ENCODE assay signal across 16 cellular contexts in genomic region chr14:36619853-36620252, GRCh38. TPM values are rescaled to one million over a fixed set of nuclear protein-coding genes. Genes with fewer than 3 reads are reported as not detected.
"Had no signal": no experiment of that assay in that cellular context is flagged by ENCODE, and none has a peak within 500 bp of the region (broad histone marks: within the 10 kb centered on the region; RNA-seq: fewer than 3 reads in every experiment).

No MANE protein-coding gene starts in this region.

- H3K36me3 Mint-ChIP-seq: activated naive CD4-positive, alpha-beta T cell treated with anti-CD3 and anti-CD28 coated beads, Interleukin-2, amount 50 U/mL, for 24 hours; brain; natural killer cell treated with Interleukin-12 subunit alpha and Interleukin-12 subunit beta and Interleukin-15 and Interleukin-18, amount 100 ng/mL, for 72 hours had no signal

- H3K4me3 Mint-ChIP-seq: activated naive CD4-positive, alpha-beta T cell treated with anti-CD3 and anti-CD28 coated beads, Interleukin-2, amount 50 U/mL, for 24 hours; brain; dendritic cell treated with granulocyte-macrophage colony-stimulating factor and Interleukin-4, amounts not matched to agents 40 ng/mL and 50 ng/mL, for 4 days; natural killer cell treated with Interleukin-12 subunit alpha and Interleukin-12 subunit beta and Interleukin-15 and Interleukin-18, amount 100 ng/mL, for 72 hours had no signal

- H3K27me3 Mint-ChIP-seq: dendritic cell treated with granulocyte-macrophage colony-stimulating factor and Interleukin-4, amounts not matched to agents 40 ng/mL and 50 ng/mL, for 4 days; natural killer cell treated with Interleukin-12 subunit alpha and Interleukin-12 subunit beta and Interleukin-15 and Interleukin-18, amount 100 ng/mL, for 72 hours had no signal

- DNase-seq: activated CD4-positive, alpha-beta T cell treated with anti-CD3 and anti-CD28 coated beads, Interleukin-2, amount 50 U/mL, for 1 hour; amygdala; cerebellar nuclear complex; left cardiac atrium; mucosa of descending colon; nucleus accumbens; small intestine; T-helper 2 cell; transverse colon had no signal

- H3K9me3 Mint-ChIP-seq: dendritic cell treated with granulocyte-macrophage colony-stimulating factor and Interleukin-4, amounts not matched to agents 40 ng/mL and 50 ng/mL, for 4 days; natural killer cell treated with Interleukin-12 subunit alpha and Interleukin-12 subunit beta and Interleukin-15 and Interleukin-18, amount 100 ng/mL, for 72 hours had no signal

- ATAC-seq: left cardiac atrium; mucosa of descending colon; natural killer cell treated with Interleukin-12 subunit alpha and Interleukin-12 subunit beta and Interleukin-15 and Interleukin-18, amount 100 ng/mL, for 72 hours had no signal

- H3K27ac Mint-ChIP-seq: activated naive CD4-positive, alpha-beta T cell treated with anti-CD3 and anti-CD28 coated beads, Interleukin-2, amount 50 U/mL, for 24 hours; brain; dendritic cell treated with granulocyte-macrophage colony-stimulating factor and Interleukin-4, amounts not matched to agents 40 ng/mL and 50 ng/mL, for 4 days; natural killer cell treated with Interleukin-12 subunit alpha and Interleukin-12 subunit beta and Interleukin-15 and Interleukin-18, amount 100 ng/mL, for 72 hours had no signal

- H3K4me1 Mint-ChIP-seq: activated naive CD4-positive, alpha-beta T cell treated with anti-CD3 and anti-CD28 coated beads, Interleukin-2, amount 50 U/mL, for 24 hours; brain had no signal

RNA-seq across cellular contexts. Expression of gene NKX2-8, which starts 37.4 kb away (rescaled TPM):
- total RNA-seq: fibroblast of villous mesenchyme; left cardiac atrium; mucosa of descending colon; natural killer cell treated with Interleukin-12 subunit alpha and Interleukin-12 subunit beta and Interleukin-15 and Interleukin-18, amount 100 ng/mL, for 72 hours; posterior vena cava; right atrium auricular region; transverse colon had no signal
- polyA plus RNA-seq: small intestine had no signal

RNA-seq across cellular contexts. Expression of gene PAX9, which starts 41.8 kb away (rescaled TPM):
- total RNA-seq: fibroblast of villous mesenchyme; left cardiac atrium; natural killer cell treated with Interleukin-12 subunit alpha and Interleukin-12 subunit beta and Interleukin-15 and Interleukin-18, amount 100 ng/mL, for 72 hours; right atrium auricular region had no signal
